In the genomic region with DNA sequence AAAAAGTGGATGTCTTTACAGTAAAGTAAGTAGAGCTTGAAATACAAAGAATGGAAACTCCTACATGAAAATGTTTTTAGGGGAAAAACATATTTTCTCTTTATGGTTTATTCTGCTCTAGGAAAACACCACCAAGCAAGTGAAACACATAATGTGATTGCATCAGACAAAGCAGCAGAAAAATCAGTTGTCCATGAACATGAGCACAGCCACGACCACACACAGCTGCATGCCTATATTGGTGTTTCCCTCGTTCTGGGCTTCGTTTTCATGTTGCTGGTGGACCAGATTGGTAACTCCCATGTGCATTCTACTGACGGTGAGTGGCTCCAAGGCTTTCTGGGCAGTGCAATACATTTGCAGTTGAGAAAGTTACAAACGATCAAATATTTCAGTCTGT, we compare ENCODE assay signal across 11 cellular contexts.
DNase-seq lines count a peak whose midpoint lies in the region; ATAC-seq and TF ChIP-seq lines count a peak whose summit lies in the region.
"Had no signal": no experiment of that assay in that cellular context is flagged by ENCODE, and none has a peak within 500 bp of the region (broad histone marks: within the 10 kb centered on the region; RNA-seq: fewer than 3 reads in every experiment).

No MANE protein-coding gene starts in this region.

- H3K27me3 ChIP-seq in adipocyte (replicated peaks; ENCODE audit: control insufficient read depth, insufficient read depth, low read length), result no peaks in the 10 kb centered on the region
- H3K27me3 ChIP-seq: foreskin keratinocyte, SJCRH30 had no signal

- TF ChIP-seq CTCF in foreskin fibroblast (IDR thresholded peaks at IDR 0.05; ENCODE audit: low read depth, low read length), result no peak

- ATAC-seq in HG03108 (IDR thresholded peaks at IDR 0.05; ENCODE audit: unreplicated experiment), result peak; percentile 67
- no peak for ATAC-seq in HG03521 (IDR thresholded peaks at IDR 0.05; ENCODE audit: unreplicated experiment)
- ATAC-seq: foreskin keratinocyte had no signal

- H3K36me3 ChIP-seq in adipocyte (ENCODE audit: control insufficient read depth, insufficient read depth, low read length, severe bottlenecking), result peaks cover 17% of the 10 kb centered on the region

- H3K9ac ChIP-seq in adipocyte (ENCODE audit: low read length), result no peak overlapping the region

- H3K4me3 ChIP-seq in GM08714 (ENCODE audit: low read length) (peak overlapping the region; percentile 36), adipocyte (ENCODE audit: low read length) (peak overlapping the region; percentile 27), foreskin fibroblast (ENCODE audit: low read depth in 1 of 2, low read length in 2 of 2) (no peak overlapping the region)
- H3K4me3 ChIP-seq: SJCRH30 had no signal

- peaks cover 8% of the 10 kb centered on the region for H3K4me1 ChIP-seq in adipocyte (ENCODE audit: control insufficient read depth, insufficient read depth, low read length)
- H3K4me1 ChIP-seq: foreskin keratinocyte, SJCRH30 had no signal

- DNase-seq in GM19240 (ENCODE audit: insufficient read length, low spot score) (peak; percentile 20), adipocyte (ENCODE audit: low read depth) (peak; percentile 48), foreskin fibroblast (no peak), DMS53 (lab: John Stamatoyannopoulos, UW) (no peak)
- no peak for DNase-seq in activated CD4-positive, CD25-positive, alpha-beta regulatory T cell treated with anti-CD3 and anti-CD28 coated beads, Interleukin-2, amount 50 U/mL, for 72 hours
- DNase-seq: central memory CD4-positive, alpha-beta T cell; foreskin keratinocyte; SJCRH30 had no signal

- H3K9me3 ChIP-seq in adipocyte (ENCODE audit: control insufficient read depth, low read length), result no peaks in the 10 kb centered on the region
- H3K9me3 ChIP-seq: SJCRH30 had no signal

Comparison
In these comparisons a context has a peak if more than half of its experiments do, and no peak if none do; other contexts are left out.
1. H3K4me3 ChIP-seq: peak in GM08714 (single experiment) and adipocyte (single experiment); none in foreskin fibroblast (0 of 2).
2. DNase-seq: peak in GM19240 (single experiment) and adipocyte (single experiment); none in activated CD4-positive, CD25-positive, alpha-beta regulatory T cell treated with anti-CD3 and anti-CD28 coated beads, Interleukin-2, amount 50 U/mL, for 72 hours (single experiment), foreskin fibroblast (0 of 2) and DMS53 (single experiment).